Comparison of ENCODE assay signal across 1 cellular context in the genomic region with DNA sequence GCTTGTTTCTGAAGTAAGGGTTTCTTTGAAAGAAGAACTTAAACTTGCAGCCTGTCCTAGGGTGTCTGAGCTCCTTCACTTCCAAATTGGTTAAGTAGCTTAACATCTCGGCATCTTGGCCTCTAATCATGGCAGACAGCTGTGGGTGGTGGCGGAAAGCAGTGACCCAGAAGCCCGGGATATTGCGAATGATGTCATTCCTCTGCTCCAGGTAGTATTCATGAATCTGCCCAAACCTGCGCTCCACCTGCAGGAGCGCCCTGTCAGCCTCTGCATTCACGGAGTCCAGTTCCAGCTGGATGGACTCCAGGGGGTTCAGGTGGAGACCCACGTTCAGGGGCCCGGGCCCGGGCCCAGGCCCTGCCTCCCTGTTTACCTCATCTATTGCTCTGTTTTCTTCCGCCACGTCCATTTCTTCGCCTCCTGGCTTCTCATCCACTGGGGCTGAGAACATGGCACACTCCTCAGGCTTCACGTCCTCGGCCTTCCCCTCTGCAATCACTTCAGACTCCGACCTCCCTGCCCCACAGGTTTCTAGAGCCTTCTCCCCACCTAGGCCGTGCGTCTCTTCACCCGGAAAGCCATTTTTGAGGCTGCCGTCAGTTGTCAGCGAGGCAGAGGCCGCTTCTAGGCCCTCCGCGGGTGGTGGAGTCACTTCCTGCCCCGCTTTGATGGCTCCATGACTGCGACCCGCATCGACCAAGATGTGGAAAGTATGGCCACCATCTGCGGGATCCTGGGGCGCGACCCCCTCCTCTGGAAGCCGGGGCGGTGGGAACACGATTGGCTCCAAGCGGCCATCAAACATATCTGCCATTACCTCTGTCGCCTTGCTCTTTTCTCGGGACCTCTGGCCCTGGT.
TF ChIP-seq lines count a peak whose summit lies in the region.

No MANE protein-coding gene starts in this region.

TF ChIP-seq in K562, 482 proteins besides CTCF, POLR2A, EP300 and RAD21 (continued from another document):
- TF ChIP-seq TAF15 (IDR thresholded peaks at IDR 0.05; ENCODE audit: low read depth, low read length) (no peak), ZBTB17 (CRISPR knock-in tag; IDR thresholded peaks at IDR 0.05) (peak; percentile 65; the same call in 1 of the 2 replicates), KAT7 (CRISPR knock-in tag; IDR thresholded peaks at IDR 0.05; ENCODE audit: borderline replicate concordance) (no peak), PTBP1 (IDR thresholded peaks at IDR 0.05; ENCODE audit: low read depth, low read length) (no peak), MEF2D (tag; conservative IDR thresholded peaks at IDR 0.05; ENCODE audit: low read depth) (no peak), SIX5 (IDR thresholded peaks at IDR 0.05; ENCODE audit: borderline replicate concordance in 1 of 2, insufficient read depth in 1 of 2, low read depth in 1 of 2, low read length in 2 of 2) (no peak), ZNF717 (CRISPR knock-in tag; IDR thresholded peaks at IDR 0.05) (no peak), IFI16 (CRISPR knock-in tag; IDR thresholded peaks at IDR 0.05) (no peak), ZNF507 (tag; conservative IDR thresholded peaks at IDR 0.05) (no peak), KLF16 (IDR thresholded peaks at IDR 0.05) (no peak), KDM2B (CRISPR knock-in tag; IDR thresholded peaks at IDR 0.05) (no peak), ELF2 (CRISPR knock-in tag; IDR thresholded peaks at IDR 0.05) (no peak), ATF7 (IDR thresholded peaks at IDR 0.05) (peak; percentile 91), ZNF644 (tag; IDR thresholded peaks at IDR 0.05; ENCODE audit: low read depth) (no peak), DNMT1 (IDR thresholded peaks at IDR 0.05) (no peak), ZKSCAN8 (CRISPR knock-in tag; IDR thresholded peaks at IDR 0.05) (0 out of 2 replicates have a peak, but pooled peaks have one; percentile 43), ZNF282 (CRISPR knock-in tag; IDR thresholded peaks at IDR 0.05) (no peak), MYBL2 (IDR thresholded peaks at IDR 0.05; ENCODE audit: low read depth) (no peak), MYBL2 (CRISPR knock-in tag; IDR thresholded peaks at IDR 0.05; ENCODE audit: borderline replicate concordance) (no peak), PHF21A (IDR thresholded peaks at IDR 0.05; ENCODE audit: borderline replicate concordance, low read depth) (no peak), CAMTA2 (CRISPR knock-in tag; conservative IDR thresholded peaks at IDR 0.05) (no peak), JUND (IDR thresholded peaks at IDR 0.05; ENCODE audit: borderline replicate concordance, low read depth, low read length) (peak; percentile 56; the same call in 1 of the 2 replicates), JUND (tag; IDR thresholded peaks at IDR 0.05; ENCODE audit: borderline replicate concordance, low read depth, low read length) (peak; percentile 73; the same call in 2 of the 3 replicates), ZFP36 (IDR thresholded peaks at IDR 0.05; ENCODE audit: low read depth, low read length, partially characterized antibody) (peak; percentile 30), TAF9B (IDR thresholded peaks at IDR 0.05; ENCODE audit: partially characterized antibody) (no peak), HDAC8 (tag; IDR thresholded peaks at IDR 0.05) (no peak), RCOR1 (IDR thresholded peaks at IDR 0.05; ENCODE audit: borderline replicate concordance in 1 of 2, low read depth in 2 of 2, low read length in 2 of 2) (no peak), KAT8 (IDR thresholded peaks at IDR 0.05; ENCODE audit: low read depth) (no peak)
- TF ChIP-seq, protein P1, sequence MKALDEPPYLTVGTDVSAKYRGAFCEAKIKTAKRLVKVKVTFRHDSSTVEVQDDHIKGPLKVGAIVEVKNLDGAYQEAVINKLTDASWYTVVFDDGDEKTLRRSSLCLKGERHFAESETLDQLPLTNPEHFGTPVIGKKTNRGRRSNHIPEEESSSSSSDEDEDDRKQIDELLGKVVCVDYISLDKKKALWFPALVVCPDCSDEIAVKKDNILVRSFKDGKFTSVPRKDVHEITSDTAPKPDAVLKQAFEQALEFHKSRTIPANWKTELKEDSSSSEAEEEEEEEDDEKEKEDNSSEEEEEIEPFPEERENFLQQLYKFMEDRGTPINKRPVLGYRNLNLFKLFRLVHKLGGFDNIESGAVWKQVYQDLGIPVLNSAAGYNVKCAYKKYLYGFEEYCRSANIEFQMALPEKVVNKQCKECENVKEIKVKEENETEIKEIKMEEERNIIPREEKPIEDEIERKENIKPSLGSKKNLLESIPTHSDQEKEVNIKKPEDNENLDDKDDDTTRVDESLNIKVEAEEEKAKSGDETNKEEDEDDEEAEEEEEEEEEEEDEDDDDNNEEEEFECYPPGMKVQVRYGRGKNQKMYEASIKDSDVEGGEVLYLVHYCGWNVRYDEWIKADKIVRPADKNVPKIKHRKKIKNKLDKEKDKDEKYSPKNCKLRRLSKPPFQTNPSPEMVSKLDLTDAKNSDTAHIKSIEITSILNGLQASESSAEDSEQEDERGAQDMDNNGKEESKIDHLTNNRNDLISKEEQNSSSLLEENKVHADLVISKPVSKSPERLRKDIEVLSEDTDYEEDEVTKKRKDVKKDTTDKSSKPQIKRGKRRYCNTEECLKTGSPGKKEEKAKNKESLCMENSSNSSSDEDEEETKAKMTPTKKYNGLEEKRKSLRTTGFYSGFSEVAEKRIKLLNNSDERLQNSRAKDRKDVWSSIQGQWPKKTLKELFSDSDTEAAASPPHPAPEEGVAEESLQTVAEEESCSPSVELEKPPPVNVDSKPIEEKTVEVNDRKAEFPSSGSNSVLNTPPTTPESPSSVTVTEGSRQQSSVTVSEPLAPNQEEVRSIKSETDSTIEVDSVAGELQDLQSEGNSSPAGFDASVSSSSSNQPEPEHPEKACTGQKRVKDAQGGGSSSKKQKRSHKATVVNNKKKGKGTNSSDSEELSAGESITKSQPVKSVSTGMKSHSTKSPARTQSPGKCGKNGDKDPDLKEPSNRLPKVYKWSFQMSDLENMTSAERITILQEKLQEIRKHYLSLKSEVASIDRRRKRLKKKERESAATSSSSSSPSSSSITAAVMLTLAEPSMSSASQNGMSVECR (CRISPR knock-in tag; IDR thresholded peaks at IDR 0.05), result peak; percentile 34; the same call in 1 of the 2 replicates
- TF ChIP-seq, protein P2, sequence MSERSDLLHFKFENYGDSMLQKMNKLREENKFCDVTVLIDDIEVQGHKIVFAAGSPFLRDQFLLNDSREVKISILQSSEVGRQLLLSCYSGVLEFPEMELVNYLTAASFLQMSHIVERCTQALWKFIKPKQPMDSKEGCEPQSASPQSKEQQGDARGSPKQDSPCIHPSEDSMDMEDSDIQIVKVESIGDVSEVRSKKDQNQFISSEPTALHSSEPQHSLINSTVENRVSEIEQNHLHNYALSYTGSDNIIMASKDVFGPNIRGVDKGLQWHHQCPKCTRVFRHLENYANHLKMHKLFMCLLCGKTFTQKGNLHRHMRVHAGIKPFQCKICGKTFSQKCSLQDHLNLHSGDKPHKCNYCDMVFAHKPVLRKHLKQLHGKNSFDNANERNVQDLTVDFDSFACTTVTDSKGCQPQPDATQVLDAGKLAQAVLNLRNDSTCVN (CRISPR knock-in tag; IDR thresholded peaks at IDR 0.05), result no peak
- TF ChIP-seq, protein P3, sequence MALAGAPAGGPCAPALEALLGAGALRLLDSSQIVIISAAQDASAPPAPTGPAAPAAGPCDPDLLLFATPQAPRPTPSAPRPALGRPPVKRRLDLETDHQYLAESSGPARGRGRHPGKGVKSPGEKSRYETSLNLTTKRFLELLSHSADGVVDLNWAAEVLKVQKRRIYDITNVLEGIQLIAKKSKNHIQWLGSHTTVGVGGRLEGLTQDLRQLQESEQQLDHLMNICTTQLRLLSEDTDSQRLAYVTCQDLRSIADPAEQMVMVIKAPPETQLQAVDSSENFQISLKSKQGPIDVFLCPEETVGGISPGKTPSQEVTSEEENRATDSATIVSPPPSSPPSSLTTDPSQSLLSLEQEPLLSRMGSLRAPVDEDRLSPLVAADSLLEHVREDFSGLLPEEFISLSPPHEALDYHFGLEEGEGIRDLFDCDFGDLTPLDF (CRISPR knock-in tag; IDR thresholded peaks at IDR 0.05), result no peak
- TF ChIP-seq, protein P4, sequence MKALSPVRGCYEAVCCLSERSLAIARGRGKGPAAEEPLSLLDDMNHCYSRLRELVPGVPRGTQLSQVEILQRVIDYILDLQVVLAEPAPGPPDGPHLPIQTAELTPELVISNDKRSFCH (CRISPR knock-in tag; IDR thresholded peaks at IDR 0.05), result no peak
- TF ChIP-seq, protein P4 (tag; IDR thresholded peaks at IDR 0.05), result no peak
- TF ChIP-seq, protein P5, sequence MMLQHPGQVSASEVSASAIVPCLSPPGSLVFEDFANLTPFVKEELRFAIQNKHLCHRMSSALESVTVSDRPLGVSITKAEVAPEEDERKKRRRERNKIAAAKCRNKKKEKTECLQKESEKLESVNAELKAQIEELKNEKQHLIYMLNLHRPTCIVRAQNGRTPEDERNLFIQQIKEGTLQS (IDR thresholded peaks at IDR 0.05), result peak; percentile 75
- TF ChIP-seq, protein P5 (CRISPR knock-in tag; conservative IDR thresholded peaks at IDR 0.05), result no peak
